Comparison of ENCODE assay signal across 29 cellular contexts in genomic region chr2:77608510-77608909, GRCh38.
"Had no signal": no experiment of that assay in that cellular context is flagged by ENCODE, and none has a peak within 500 bp of the region (broad histone marks: within the 10 kb centered on the region; RNA-seq: fewer than 3 reads in every experiment).

No MANE protein-coding gene starts in this region.

- ATAC-seq: effector memory CD8-positive, alpha-beta T cell; esophagus mucosa; foreskin keratinocyte; gastrocnemius medialis; gastroesophageal sphincter; heart right ventricle had no signal

- H3K27ac ChIP-seq: colonic mucosa, coronary artery, dorsolateral prefrontal cortex, epithelial cell of prostate, esophagus muscularis mucosa, esophagus squamous epithelium, foreskin keratinocyte, gastrocnemius medialis, gastroesophageal sphincter, heart left ventricle, heart right ventricle had no signal

- H3K4me3 Mint-ChIP-seq: dendritic cell treated with granulocyte-macrophage colony-stimulating factor and Interleukin-4, amounts not matched to agents 40 ng/mL and 50 ng/mL, for 4 days; effector memory CD8-positive, alpha-beta T cell; endodermal cell had no signal

- H3K9me3 ChIP-seq: colonic mucosa, esophagus muscularis mucosa, gastrocnemius medialis, gastroesophageal sphincter had no signal

- H3K27me3 ChIP-seq: colonic mucosa, dorsolateral prefrontal cortex, esophagus muscularis mucosa, esophagus squamous epithelium, foreskin keratinocyte, gastrocnemius medialis, gastroesophageal sphincter, heart left ventricle, heart right ventricle had no signal

- FAIRE-seq: colon, endometrium, endothelial cell of umbilical vein, frontal cortex had no signal

- H3K36me3 ChIP-seq: colonic mucosa, esophagus muscularis mucosa, esophagus squamous epithelium, gastrocnemius medialis, gastroesophageal sphincter, heart left ventricle, heart right ventricle had no signal

- H3K27ac Mint-ChIP-seq: dendritic cell treated with granulocyte-macrophage colony-stimulating factor and Interleukin-4, amounts not matched to agents 40 ng/mL and 50 ng/mL, for 4 days; effector memory CD8-positive, alpha-beta T cell; endodermal cell had no signal

- DNase-seq: colonic mucosa; cortex of kidney; dermis blood vessel endothelial cell; dorsolateral prefrontal cortex; effector CD4-positive, alpha-beta T cell; effector CD8-positive, alpha-beta T cell; effector memory CD4-positive, alpha-beta T cell; effector memory CD8-positive, alpha-beta T cell; endodermal cell; erythroblast; esophagus squamous epithelium; foreskin fibroblast; foreskin keratinocyte; foreskin melanocyte; gastrocnemius medialis; glutamatergic neuron; head of caudate nucleus; heart left ventricle; heart right ventricle had no signal

- H3K4me1 ChIP-seq: colonic mucosa, esophagus muscularis mucosa, esophagus squamous epithelium, foreskin keratinocyte, gastrocnemius medialis, gastroesophageal sphincter, heart left ventricle, heart right ventricle had no signal

- H3K27me3 Mint-ChIP-seq: dendritic cell treated with granulocyte-macrophage colony-stimulating factor and Interleukin-4, amounts not matched to agents 40 ng/mL and 50 ng/mL, for 4 days; effector memory CD8-positive, alpha-beta T cell had no signal

- H3K4me3 ChIP-seq: colonic mucosa, coronary artery, dorsolateral prefrontal cortex, esophagus muscularis mucosa, esophagus squamous epithelium, gastrocnemius medialis, gastroesophageal sphincter, heart left ventricle, heart right ventricle had no signal
